In the genomic region with DNA sequence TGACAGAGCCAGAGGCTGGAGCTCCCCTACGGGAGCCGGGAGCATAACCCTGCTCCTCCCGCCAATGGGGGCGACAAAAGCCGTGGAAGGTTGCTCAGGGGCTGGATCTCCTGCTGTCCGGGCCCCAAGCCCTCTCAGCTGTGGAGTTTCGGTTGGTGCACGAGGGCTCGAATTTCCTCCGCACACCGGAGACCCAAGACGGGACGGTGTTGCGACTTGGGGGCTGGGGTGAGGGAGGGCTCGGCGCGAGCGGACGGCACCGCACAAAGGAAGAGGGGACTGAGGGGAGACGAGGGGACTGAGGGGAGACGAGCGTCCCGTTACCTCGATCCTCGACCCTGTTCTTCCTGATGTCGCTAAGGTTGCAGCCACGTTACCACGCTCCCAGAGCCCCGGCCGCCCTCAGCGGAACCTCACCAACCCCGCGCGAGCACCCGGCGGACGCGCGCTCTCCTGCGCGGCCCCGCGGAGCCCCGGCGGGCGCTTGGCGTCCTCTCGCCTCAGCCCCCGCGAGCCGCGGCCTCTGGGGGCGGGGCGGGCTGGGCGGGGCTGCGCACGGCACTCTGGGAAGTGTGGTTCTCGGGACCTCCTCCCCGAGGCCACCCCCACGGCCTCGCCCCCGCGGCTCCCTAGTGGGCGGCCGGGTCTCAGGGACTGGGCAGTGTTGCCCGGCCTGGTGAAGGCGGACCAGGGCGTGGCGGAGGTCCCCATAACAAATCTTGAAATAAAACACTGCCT, we compare ENCODE assay signal across 8 cellular contexts. TPM values are rescaled to one million over a fixed set of nuclear protein-coding genes. Genes with fewer than 3 reads are reported as not detected.
DNase-seq lines count a peak whose midpoint lies in the region; ATAC-seq and TF ChIP-seq lines count a peak whose summit lies in the region.

A gene (minus strand): TSS at position 525 of the 738 bp plus-strand sequence. CDS start 25,079 bp downstream, outside the sequence.

- H3K27ac ChIP-seq in angular gyrus (ENCODE audit: low read depth, low read length) (peak within 1 kb of the TSS; percentile 89), right cardiac atrium (ENCODE audit: low read length) (peak within 1 kb of the TSS; percentile 84), vagina (peak within 1 kb of the TSS; percentile 93)

- H3K36me3 ChIP-seq in vagina, result no peaks in the 10 kb centered on the region

- H3K4me1 ChIP-seq in right cardiac atrium (ENCODE audit: control insufficient read depth, insufficient read depth, low read length) (no peaks in the 10 kb centered on the region), vagina (peaks cover 16% of the 10 kb centered on the region)

- peak; percentile 97 for DNase-seq in GM13976 (ENCODE audit: low spot score)
- peak; percentile 40 for DNase-seq in NCI-H128 (lab: John Stamatoyannopoulos, UW; ENCODE audit: unreplicated experiment)
- DNase-seq in T-helper 2 cell, result peak; percentile 69 to 94 (median 79)
- peak; percentile 90 to 96 (median 96) for DNase-seq in right cardiac atrium
- DNase-seq in putamen (ENCODE audit: low spot score), result peak; percentile 93
- peak in 1 of 2 donors; percentile 91 for DNase-seq in vagina (ENCODE audit: extremely low spot score in 2 of 2)

- in situ Hi-C loops in GM13976 (cut with MboI; ENCODE audit: low sequenced_read_pairs, unreplicated experiment), result no loop called here

- intact Hi-C loops in right cardiac atrium (cut with DNase I) (no loop called here), vagina (cut with DNase I) (loop anchor here (10.0 kb wide), 1 partner anchor 625 kb away; a partner anchor contains a TSS)

- peak within 1 kb of the TSS; percentile 78 for H3K4me3 ChIP-seq in right cardiac atrium (ENCODE audit: low read length)
- peak within 1 kb of the TSS; percentile 71 to 89 for H3K4me3 ChIP-seq in vagina

- under 1% methylated on average over 70 of the region's 70 CpGs for WGBS in right cardiac atrium

- ATAC-seq in HG02759 (IDR thresholded peaks at IDR 0.05; ENCODE audit: unreplicated experiment) (peak; percentile 93), right cardiac atrium (peak; percentile 99)

- H3K27me3 ChIP-seq in right cardiac atrium (ENCODE audit: control insufficient read depth, insufficient read depth) (no peaks in the 10 kb centered on the region), vagina (no peaks in the 10 kb centered on the region)

- H3K9me3 ChIP-seq in right cardiac atrium (ENCODE audit: control insufficient read depth, low read length) (no peaks in the 10 kb centered on the region), vagina (no peaks in the 10 kb centered on the region)

- no peak for TF ChIP-seq CTCF in GM13976 (IDR thresholded peaks at IDR 0.05; ENCODE audit: borderline replicate concordance, control extremely low read depth, extremely low read depth, insufficient read depth, missing control alignments)
- no peak for TF ChIP-seq CTCF in vagina (IDR thresholded peaks at IDR 0.05)

- peak in 1 of 2 donors; percentile 77 for TF ChIP-seq POLR2A in vagina (IDR thresholded peaks at IDR 0.05)

RNA-seq across cellular contexts. Expression of the gene that starts here (rescaled TPM):
- total RNA-seq in right cardiac atrium (10 to 100 TPM; 10.8 to 14.6 (median 11.9) TPM), vagina (9.1 TPM)
- 3.4 TPM for polyA plus RNA-seq in right cardiac atrium
